In the genomic region with DNA sequence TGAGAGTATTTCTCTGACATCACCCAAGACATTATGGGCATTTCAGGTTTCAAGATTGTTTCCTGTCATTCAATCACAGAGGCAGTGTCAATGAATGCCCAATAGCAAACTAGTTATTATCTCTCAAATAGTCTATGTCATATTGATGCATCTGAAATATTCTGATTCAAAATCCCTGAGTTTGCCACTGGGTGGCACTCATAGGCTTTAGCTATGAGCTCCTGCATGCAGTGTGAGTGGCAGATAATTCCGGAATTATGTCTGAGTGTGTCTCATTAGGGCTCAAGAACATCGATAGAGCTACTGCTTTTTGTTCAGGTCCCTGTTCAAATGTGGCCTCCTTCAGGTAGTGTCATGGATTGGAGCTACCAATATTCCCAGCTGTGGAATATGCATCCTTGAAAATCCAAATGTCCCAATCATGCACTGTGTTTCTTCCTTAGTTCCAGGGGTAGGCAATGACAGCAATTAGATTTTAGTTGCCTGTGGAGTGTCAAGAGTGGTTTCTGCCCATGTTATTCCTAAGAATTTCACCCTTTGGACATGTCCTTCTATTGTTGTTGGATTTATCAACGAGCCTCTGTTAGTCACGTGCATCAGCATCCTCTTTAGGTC, we compare ENCODE assay signal across 8 cellular contexts. TPM values are rescaled to one million over a fixed set of nuclear protein-coding genes. Genes with fewer than 3 reads are reported as not detected.
DNase-seq lines count a peak whose midpoint lies in the region; ATAC-seq and TF ChIP-seq lines count a peak whose summit lies in the region.

No MANE protein-coding gene starts in this region.

- H3K27me3 ChIP-seq in spleen (replicated peaks in 1 of 7): peaks cover 0 to 42% (median 7%) of the 10 kb centered on the region in 7 donors

- no peak overlapping the region for H3K27ac ChIP-seq in spleen

- H3K36me3 ChIP-seq in spleen: no peaks in the 10 kb centered on the region

- peak in 9 of 11 experiments; percentile 25 to 62 (median 53) for TF ChIP-seq CTCF in spleen (IDR thresholded peaks at IDR 0.05 in 8 of 11, conservative IDR thresholded peaks at IDR 0.05 in 3 of 11)

- no peak overlapping the region for H3K4me3 ChIP-seq in spleen

- TF ChIP-seq POLR2A in spleen (IDR thresholded peaks at IDR 0.05): no peak

- intact Hi-C loops in spleen (cut with DNase I; ENCODE audit: low total_unique reads): loop anchor here (5.0 to 10.0 kb wide), 2 partner anchors 81 to 374 kb away; a partner anchor contains a TSS

- ATAC-seq in GM21576 (IDR thresholded peaks at IDR 0.05; ENCODE audit: unreplicated experiment) (no peak), GM18502 (IDR thresholded peaks at IDR 0.05; ENCODE audit: poor library complexity, unreplicated experiment) (no peak)

- no peaks in the 10 kb centered on the region for H3K4me1 ChIP-seq in spleen

- H3K9me3 ChIP-seq in spleen: no peaks in the 10 kb centered on the region

- 39 to 52% (median 42%) methylated on average over 4 of the region's 4 CpGs for WGBS in spleen, 5 donors

- DNase-seq in DMS153 (lab: John Stamatoyannopoulos, UW): peak; percentile 27
- DNase-seq in HK-2 (ENCODE audit: unreplicated experiment): peak; percentile 21
- DNase-seq in OCI-M2 (lab: John Stamatoyannopoulos, UW; ENCODE audit: unreplicated experiment): peak; percentile 0
- peak; percentile 50 for DNase-seq in amniotic stem cell (lab: John Stamatoyannopoulos, UW)
- DNase-seq in hepatic stellate cell (ENCODE audit: low spot score): peak; percentile 35
- DNase-seq in spleen: no peak

RNA-seq across cellular contexts. Expression of a gene that starts 7.8 kb away (rescaled TPM):
- total RNA-seq in spleen: not detected
- polyA plus RNA-seq in spleen: not detected

RNA-seq across cellular contexts. Expression of a gene that starts 30.9 kb away (rescaled TPM):
- total RNA-seq in spleen: not detected
- not detected for polyA plus RNA-seq in spleen

RNA-seq across cellular contexts. Expression of a gene that starts 35.9 kb away (rescaled TPM):
- total RNA-seq in spleen: 100 to 1,000 TPM in 3 of 7 donors, 10 to 100 TPM in 4; 66.2 to 113 (median 95.1) TPM
- 10 to 100 TPM; 61.4 to 94.1 (median 62.9) TPM for polyA plus RNA-seq in spleen
